9 cellular contexts compared by ENCODE assay signal in genomic region chr16:11667221-11667823, GRCh38. TPM values are rescaled to one million over a fixed set of nuclear protein-coding genes. Genes with fewer than 3 reads are reported as not detected.
DNase-seq lines count a peak whose midpoint lies in the region; ATAC-seq, FAIRE-seq and TF ChIP-seq lines count a peak whose summit lies in the region.
"Had no signal": no experiment of that assay in that cellular context is flagged by ENCODE, and none has a peak within 500 bp of the region (broad histone marks: within the 10 kb centered on the region; RNA-seq: fewer than 3 reads in every experiment).

No MANE protein-coding gene starts in this region.

- H3K9me3 Mint-ChIP-seq in activated naive CD4-positive, alpha-beta T cell treated with anti-CD3 and anti-CD28 coated beads, Interleukin-2, amount 10 ng/mL, durations not matched to agents 7 days and 5 days = no peaks in the 10 kb centered on the region
- H3K9me3 Mint-ChIP-seq in WTC11 = no peaks in the 10 kb centered on the region

- H3K4me1 ChIP-seq in kidney (ENCODE audit: control insufficient read depth in 1 of 2, insufficient read depth in 1 of 2, low read depth in 1 of 2, low read length in 2 of 2) (peaks cover 0 to 17% of the 10 kb centered on the region in 2 donors), testis (peaks cover 21% of the 10 kb centered on the region)

- in situ Hi-C loops in G401 (cut with HindIII; ENCODE audit: low sequenced_read_pairs) = no loop called here

- no peak for ATAC-seq in WTC11
- no peak for ATAC-seq in GM18519 (IDR thresholded peaks at IDR 0.05; ENCODE audit: low FRiP score, unreplicated experiment)

- H3K9me3 ChIP-seq in kidney (ENCODE audit: control insufficient read depth in 1 of 2, low read length in 2 of 2) = no peaks in the 10 kb centered on the region
- H3K9me3 ChIP-seq in testis = no peaks in the 10 kb centered on the region

- CTCF ChIA-PET in activated naive CD4-positive, alpha-beta T cell treated with anti-CD3 and anti-CD28 coated beads, Interleukin-2, amount 10 ng/mL, durations not matched to agents 7 days and 5 days (lab: Charles Lee) = interaction anchor here (0.9 kb wide), 1 partner anchor 47 kb away, joined by 3 read pairs; no protein-coding TSS in a partner anchor
- CTCF ChIA-PET in WTC11 (lab: Charles Lee) = interaction anchor here (0.6 to 4.1 kb wide), 11 partner anchors 9 to 280 kb away, joined by 3 to 22 read pairs (median 5); no protein-coding TSS in a partner anchor

- peaks cover 75% of the 10 kb centered on the region for H3K4me1 Mint-ChIP-seq in activated naive CD4-positive, alpha-beta T cell treated with anti-CD3 and anti-CD28 coated beads, Interleukin-2, amount 10 ng/mL, durations not matched to agents 7 days and 5 days
- peaks cover 60% of the 10 kb centered on the region for H3K4me1 Mint-ChIP-seq in WTC11

- H3K36me3 ChIP-seq in kidney (ENCODE audit: control insufficient read depth in 1 of 2, insufficient read depth in 2 of 2, low read length in 2 of 2) (no peaks in the 10 kb centered on the region), testis (ENCODE audit: low read depth, missing control alignments) (no peaks in the 10 kb centered on the region)
- H3K36me3 ChIP-seq: SJSA1 had no signal

- TF ChIP-seq CTCF in WTC11 (IDR thresholded peaks at IDR 0.05) (no peak), kidney (IDR thresholded peaks at IDR 0.05; ENCODE audit: borderline replicate concordance, extremely low read depth, insufficient read depth) (no peak), testis (IDR thresholded peaks at IDR 0.05) (no peak)

- no peak for FAIRE-seq in kidney (lab: Jason Lieb, UNC)

- H3K27me3 Mint-ChIP-seq in activated naive CD4-positive, alpha-beta T cell treated with anti-CD3 and anti-CD28 coated beads, Interleukin-2, amount 10 ng/mL, durations not matched to agents 7 days and 5 days = no peaks in the 10 kb centered on the region
- H3K27me3 Mint-ChIP-seq in WTC11 (ENCODE audit: low read depth) = peaks cover 3% of the 10 kb centered on the region; the same call in 1 of the 2 replicates

- H3K27ac ChIP-seq in kidney (ENCODE audit: low read depth in 2 of 2, low read length in 2 of 2) = no peak overlapping the region
- peak overlapping the region in 1 of 2 donors; percentile 56 for H3K27ac ChIP-seq in testis

- H3K4me3 ChIP-seq in kidney (ENCODE audit: low read length in 2 of 2) = no peak overlapping the region
- peak overlapping the region; percentile 45 to 53 for H3K4me3 ChIP-seq in testis

- H3K27ac Mint-ChIP-seq in activated naive CD4-positive, alpha-beta T cell treated with anti-CD3 and anti-CD28 coated beads, Interleukin-2, amount 10 ng/mL, durations not matched to agents 7 days and 5 days = no peak overlapping the region
- H3K27ac Mint-ChIP-seq in WTC11 = no peak overlapping the region

- no peak overlapping the region for H3K9ac ChIP-seq in kidney (ENCODE audit: low read length in 2 of 2)

- H3K4me3 Mint-ChIP-seq in activated naive CD4-positive, alpha-beta T cell treated with anti-CD3 and anti-CD28 coated beads, Interleukin-2, amount 10 ng/mL, durations not matched to agents 7 days and 5 days = peak overlapping the region; percentile 58
- H3K4me3 Mint-ChIP-seq in WTC11 = peak overlapping the region; percentile 51

- no peak for DNase-seq in activated naive CD4-positive, alpha-beta T cell treated with anti-CD3 and anti-CD28 coated beads, Interleukin-2, amount 10 ng/mL, durations not matched to agents 7 days and 5 days
- DNase-seq in activated naive CD4-positive, alpha-beta T cell treated with anti-CD3 and anti-CD28 coated beads, Interleukin-2, amount 50 U/mL, for 16 hours = no peak
- DNase-seq in WTC11 (ENCODE audit: low spot score) (no peak), kidney (peak; percentile 58), testis (no peak), G401 (ENCODE audit: low spot score) (no peak)
- DNase-seq in stimulated activated CD4-positive, alpha-beta T cell treated with anti-CD3 and anti-CD28 coated beads, Interleukin-2, amount 100 ng/mL, for 24 hours = no peak

- TF ChIP-seq POLR2A in testis (IDR thresholded peaks at IDR 0.05) = no peak

- H3K27me3 ChIP-seq in testis = no peaks in the 10 kb centered on the region
- H3K27me3 ChIP-seq: SJSA1 had no signal

- POLR2A ChIA-PET in WTC11 (lab: Charles Lee) = interaction anchor here (1.2 to 1.6 kb wide), 3 partner anchors 8 to 32 kb away, joined by 3 to 8 read pairs (median 4); no protein-coding TSS in a partner anchor

- H3K36me3 Mint-ChIP-seq in activated naive CD4-positive, alpha-beta T cell treated with anti-CD3 and anti-CD28 coated beads, Interleukin-2, amount 10 ng/mL, durations not matched to agents 7 days and 5 days = peaks cover 3% of the 10 kb centered on the region
- no peaks in the 10 kb centered on the region for H3K36me3 Mint-ChIP-seq in WTC11

- WGBS in testis, 2 donors = 67 to 68% methylated on average over 10 to 11 of the region's 11 CpGs

- intact Hi-C loops in kidney (cut with DNase I) (no loop called here), testis (cut with DNase I; ENCODE audit: low total_unique reads) (no loop called here)

TF ChIP-seq in WTC11, 78 proteins besides CTCF, POLR2A, EP300 and RAD21:
- TF ChIP-seq PRDM15 (CRISPR knock-in tag; IDR thresholded peaks at IDR 0.05) (no peak), HMGA2 (CRISPR knock-in tag; IDR thresholded peaks at IDR 0.05) (no peak), SP1 (CRISPR knock-in tag; conservative IDR thresholded peaks at IDR 0.05) (no peak), SOX15 (CRISPR knock-in tag; IDR thresholded peaks at IDR 0.05) (no peak), ZNF232 (CRISPR knock-in tag; IDR thresholded peaks at IDR 0.05) (no peak), NFATC4 (CRISPR knock-in tag; IDR thresholded peaks at IDR 0.05) (no peak), NR1H2 (CRISPR knock-in tag; IDR thresholded peaks at IDR 0.05) (no peak), ZNF121 (CRISPR knock-in tag; IDR thresholded peaks at IDR 0.05) (no peak), ATF3 (CRISPR knock-in tag; conservative IDR thresholded peaks at IDR 0.05) (no peak), ERG (CRISPR knock-in tag; IDR thresholded peaks at IDR 0.05) (no peak)

RNA-seq across cellular contexts. Expression of gene SNN, which starts 0.9 kb away (rescaled TPM):
- total RNA-seq in WTC11 (2021) (54.2 to 65.2 TPM (median 56.2 TPM) in 3 replicates), kidney (21.9 TPM), testis (10 to 100 TPM in 1 of 2 donors, 1 to 10 TPM in 1; 7.0 to 10.3 TPM)
- polyA plus RNA-seq in kidney (ENCODE audit: insufficient read depth, low read depth, low replicate concordance) (16.6 TPM), testis (ENCODE audit: insufficient read depth, low read depth, low replicate concordance) (10.1 TPM)
- total RNA-seq in G401 (2014; rRNA removed; shearing (Covaris generic)) = 18.2 and 28.1 TPM in 2 replicates

Comparison
In these comparisons a context has a peak if more than half of its experiments do, and no peak if none do; other contexts are left out.
1. H3K4me3 ChIP-seq: peak in testis (2 of 2); none in kidney (0 of 2).